ENCODE assay signal across 38 cellular contexts in genomic region chrX:153433161-153433680, GRCh38. TPM values are rescaled to one million over a fixed set of nuclear protein-coding genes. Genes with fewer than 3 reads are reported as not detected.
"Had no signal": no experiment of that assay in that cellular context is flagged by ENCODE, and none has a peak within 500 bp of the region (broad histone marks: within the 10 kb centered on the region; RNA-seq: fewer than 3 reads in every experiment).

No MANE protein-coding gene starts in this region.

- H3K36me3 ChIP-seq: MG63 had no signal

- H3K9me3 ChIP-seq: MG63 had no signal

- H3K9ac ChIP-seq: KMS-11 had no signal

- H3K27me3 ChIP-seq: MG63 had no signal

- H3K4me3 ChIP-seq: MG63 had no signal

- H3K4me2 ChIP-seq: KMS-11 had no signal

- DNase-seq: Karpas-422, Kasumi-1, KG1, MG63, MM.1S, MV-4-11, NCI-H1048, NCI-H1092, NCI-H1092 treated with DMSO at 0.1 percent for 48 hours, NCI-H1105, NCI-H1105 treated with DMSO at 0.1 percent for 48 hours, NCI-H1417, NCI-H1417 treated with DMSO at 0.1 percent for 48 hours, NCI-H1436, NCI-H1436 treated with DMSO at 0.1 percent for 48 hours, NCI-H146, NCI-H1694, NCI-H1694 treated with DMSO at 0.1 percent for 48 hours, NCI-H187, NCI-H187 treated with DMSO at 0.1 percent for 48 hours, NCI-H1930, NCI-H2029, NCI-H2029 treated with DMSO at 0.1 percent for 48 hours, NCI-H2081, NCI-H2081 treated with DMSO at 0.1 percent for 48 hours, NCI-H2107, NCI-H2171, NCI-H2171 treated with DMSO at 0.1 percent for 48 hours, NCI-H2227 treated with DMSO at 0.1 percent for 48 hours, NCI-H226, NCI-H345, NCI-H446, NCI-H446 treated with DMSO at 0.1 percent for 48 hours had no signal

- H3K27ac ChIP-seq: KMS-11 had no signal

RNA-seq across cellular contexts. Expression of gene ZFP92, which starts 21.9 kb away (rescaled TPM):
- total RNA-seq: LHCN-M2, M059J, MCF 10A had no signal

RNA-seq across cellular contexts. Expression of gene PNMA6E, which starts 32.1 kb away (rescaled TPM):
- total RNA-seq: LHCN-M2, M059J, MCF 10A, NCI-H460 had no signal
